In genomic region chr14:29654910-29655590, GRCh38 we compare ENCODE assay signal across 1 cellular context.
TF ChIP-seq lines count a peak whose summit lies in the region.

No MANE protein-coding gene starts in this region.

TF ChIP-seq in K562, 482 proteins besides CTCF, POLR2A, EP300 and RAD21 (continued from another document):
- TF ChIP-seq, protein P1, sequence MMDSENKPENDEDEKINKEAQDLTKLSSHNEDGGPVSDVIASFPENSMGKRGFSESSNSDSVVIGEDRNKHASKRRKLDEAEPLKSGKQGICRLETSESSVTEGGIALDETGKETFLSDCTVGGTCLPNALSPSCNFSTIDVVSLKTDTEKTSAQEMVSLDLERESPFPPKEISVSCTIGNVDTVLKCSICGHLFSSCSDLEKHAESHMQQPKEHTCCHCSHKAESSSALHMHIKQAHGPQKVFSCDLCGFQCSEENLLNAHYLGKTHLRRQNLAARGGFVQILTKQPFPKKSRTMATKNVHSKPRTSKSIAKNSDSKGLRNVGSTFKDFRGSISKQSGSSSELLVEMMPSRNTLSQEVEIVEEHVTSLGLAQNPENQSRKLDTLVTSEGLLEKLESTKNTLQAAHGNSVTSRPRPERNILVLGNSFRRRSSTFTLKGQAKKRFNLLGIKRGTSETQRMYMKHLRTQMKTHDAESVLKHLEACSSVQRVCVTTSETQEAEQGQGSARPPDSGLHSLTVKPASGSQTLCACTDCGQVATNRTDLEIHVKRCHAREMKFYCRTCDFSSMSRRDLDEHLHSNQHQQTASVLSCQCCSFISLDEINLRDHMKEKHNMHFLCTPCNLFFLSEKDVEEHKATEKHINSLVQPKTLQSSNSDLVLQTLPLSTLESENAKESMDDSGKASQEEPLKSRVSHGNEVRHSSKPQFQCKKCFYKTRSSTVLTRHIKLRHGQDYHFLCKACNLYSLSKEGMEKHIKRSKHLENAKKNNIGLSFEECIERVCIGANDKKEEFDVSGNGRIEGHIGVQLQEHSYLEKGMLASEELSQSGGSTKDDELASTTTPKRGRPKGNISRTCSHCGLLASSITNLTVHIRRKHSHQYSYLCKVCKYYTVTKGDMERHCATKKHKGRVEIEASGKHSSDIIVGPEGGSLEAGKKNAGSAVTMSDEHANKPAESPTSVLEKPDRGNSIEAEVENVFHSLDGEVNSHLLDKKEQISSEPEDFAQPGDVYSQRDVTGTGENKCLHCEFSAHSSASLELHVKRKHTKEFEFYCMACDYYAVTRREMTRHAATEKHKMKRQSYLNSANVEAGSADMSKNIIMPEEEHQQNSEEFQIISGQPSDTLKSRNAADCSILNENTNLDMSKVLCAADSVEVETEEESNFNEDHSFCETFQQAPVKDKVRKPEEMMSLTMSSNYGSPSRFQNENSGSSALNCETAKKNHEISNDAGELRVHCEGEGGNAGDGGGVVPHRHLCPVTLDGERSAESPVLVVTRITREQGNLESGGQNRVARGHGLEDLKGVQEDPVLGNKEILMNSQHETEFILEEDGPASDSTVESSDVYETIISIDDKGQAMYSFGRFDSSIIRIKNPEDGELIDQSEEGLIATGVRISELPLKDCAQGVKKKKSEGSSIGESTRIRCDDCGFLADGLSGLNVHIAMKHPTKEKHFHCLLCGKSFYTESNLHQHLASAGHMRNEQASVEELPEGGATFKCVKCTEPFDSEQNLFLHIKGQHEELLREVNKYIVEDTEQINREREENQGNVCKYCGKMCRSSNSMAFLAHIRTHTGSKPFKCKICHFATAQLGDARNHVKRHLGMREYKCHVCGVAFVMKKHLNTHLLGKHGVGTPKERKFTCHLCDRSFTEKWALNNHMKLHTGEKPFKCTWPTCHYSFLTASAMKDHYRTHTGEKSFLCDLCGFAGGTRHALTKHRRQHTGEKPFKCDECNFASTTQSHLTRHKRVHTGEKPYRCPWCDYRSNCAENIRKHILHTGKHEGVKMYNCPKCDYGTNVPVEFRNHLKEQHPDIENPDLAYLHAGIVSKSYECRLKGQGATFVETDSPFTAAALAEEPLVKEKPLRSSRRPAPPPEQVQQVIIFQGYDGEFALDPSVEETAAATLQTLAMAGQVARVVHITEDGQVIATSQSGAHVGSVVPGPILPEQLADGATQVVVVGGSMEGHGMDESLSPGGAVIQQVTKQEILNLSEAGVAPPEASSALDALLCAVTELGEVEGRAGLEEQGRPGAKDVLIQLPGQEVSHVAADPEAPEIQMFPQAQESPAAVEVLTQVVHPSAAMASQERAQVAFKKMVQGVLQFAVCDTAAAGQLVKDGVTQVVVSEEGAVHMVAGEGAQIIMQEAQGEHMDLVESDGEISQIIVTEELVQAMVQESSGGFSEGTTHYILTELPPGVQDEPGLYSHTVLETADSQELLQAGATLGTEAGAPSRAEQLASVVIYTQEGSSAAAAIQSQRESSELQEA (IDR thresholded peaks at IDR 0.05; ENCODE audit: low read depth), result no peak
- TF ChIP-seq FOS (IDR thresholded peaks at IDR 0.05; ENCODE audit: extremely low read depth, insufficient read length) (no peak), RBFOX2 (IDR thresholded peaks at IDR 0.05; ENCODE audit: low read depth, low read length) (no peak), CHD2 (IDR thresholded peaks at IDR 0.05; ENCODE audit: low read depth, low read length) (no peak), NFIC (IDR thresholded peaks at IDR 0.05) (peak; percentile 57)
